Comparison of ENCODE assay signal across 19 cellular contexts in the genomic region with DNA sequence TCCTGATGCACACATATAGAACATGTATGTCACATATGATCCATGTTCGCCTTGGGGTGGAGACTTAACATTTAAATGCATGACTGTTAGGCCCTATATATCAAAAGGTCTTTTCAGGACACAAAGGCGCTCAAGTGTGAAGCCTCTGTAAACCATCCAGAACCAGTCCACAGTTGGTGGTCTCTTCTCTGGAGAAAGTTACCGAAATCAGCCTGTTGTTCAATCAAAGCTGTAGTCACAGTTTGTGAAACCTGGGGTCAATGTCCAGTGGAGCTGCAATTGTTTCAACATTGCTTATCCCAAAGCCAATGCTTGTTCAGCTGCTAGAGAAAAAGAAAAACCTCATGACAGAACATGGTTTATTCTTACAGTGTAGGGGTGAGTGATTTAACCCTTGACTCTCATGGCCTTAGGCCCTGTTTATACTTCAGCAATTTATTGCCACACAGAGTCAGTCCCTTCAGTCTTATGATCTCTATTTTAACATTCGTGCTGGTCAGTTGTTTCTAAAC.
DNase-seq lines count a peak whose midpoint lies in the region; ATAC-seq and TF ChIP-seq lines count a peak whose summit lies in the region.
"Had no signal": no experiment of that assay in that cellular context is flagged by ENCODE, and none has a peak within 500 bp of the region (broad histone marks: within the 10 kb centered on the region; RNA-seq: fewer than 3 reads in every experiment).

No MANE protein-coding gene starts in this region.

- H3K27me3 ChIP-seq in Caco-2 (replicated peaks; ENCODE audit: control insufficient read depth, insufficient read depth, low read length) (no peaks in the 10 kb centered on the region), hepatocyte (no peaks in the 10 kb centered on the region)
- H3K27me3 ChIP-seq: testis had no signal

- H4K20me1 ChIP-seq in hepatocyte (ENCODE audit: insufficient read depth, poor library complexity, severe bottlenecking): no peaks in the 10 kb centered on the region

- CTCF ChIA-PET in Caco-2 (lab: Charles Lee): interaction anchor here (0.9 to 1.3 kb wide), 2 partner anchors 26 to 49 kb away, joined by 3 to 9 read pairs; no protein-coding TSS in a partner anchor

- H2AFZ ChIP-seq in hepatocyte: no peak overlapping the region

- H3K9me2 ChIP-seq in hepatocyte (replicated peaks; ENCODE audit: insufficient read depth): no peaks in the 10 kb centered on the region

- intact Hi-C loops in Caco-2 (cut with micrococcal nuclease; ENCODE audit: unreplicated experiment): no loop called here
- intact Hi-C loops in posterior cingulate gyrus (cut with DNase I): no loop called here

- DNase-seq in Caco-2 (peak; percentile 73 to 79), NCI-H69 (lab: John Stamatoyannopoulos, UW) (peak; percentile 95), hepatocyte (ENCODE audit: low spot score) (peak; percentile 44), progenitor cell of endocrine pancreas (ENCODE audit: low spot score, unreplicated experiment) (no peak), HUDEP-2 (lab: John Stamatoyannopoulos, UW; ENCODE audit: unreplicated experiment in 76 of 76) (no peak), posterior cingulate gyrus (no peak)
- DNase-seq in natural killer cell treated with Interleukin-12 subunit alpha and Interleukin-12 subunit beta and Interleukin-15 and Interleukin-18, amount 100 ng/mL, for 72 hours (ENCODE audit: low spot score): no peak
- DNase-seq: activated CD4-positive, alpha-beta T cell treated with anti-CD3 and anti-CD28 coated beads for 1 hour; activated T-cell treated with anti-CD3 and anti-CD28 coated beads, Interleukin-2, amount 50 U/mL, for 24 hours; DMS153; NCI-H1105 treated with DMSO at 0.1 percent for 48 hours; NCI-H510A; occipital lobe; RPMI8226; T-helper 17 cell had no signal

- ATAC-seq in natural killer cell treated with Interleukin-12 subunit alpha and Interleukin-12 subunit beta and Interleukin-15 and Interleukin-18, amount 100 ng/mL, for 72 hours: no peak
- ATAC-seq in GM18505 (IDR thresholded peaks at IDR 0.05; ENCODE audit: unreplicated experiment): no peak
- ATAC-seq: esophagus mucosa, T-helper 17 cell had no signal

- H3K4me3 ChIP-seq in Caco-2 (ENCODE audit: low read depth, low read length) (no peak overlapping the region), hepatocyte (no peak overlapping the region)
- H3K4me3 ChIP-seq: lung, testis had no signal

- H3K27ac Mint-ChIP-seq in Caco-2 (ENCODE audit: unreplicated experiment) (peak overlapping the region; percentile 75), progenitor cell of endocrine pancreas (peak overlapping the region; percentile 92)
- no peak overlapping the region for H3K27ac Mint-ChIP-seq in natural killer cell treated with Interleukin-12 subunit alpha and Interleukin-12 subunit beta and Interleukin-15 and Interleukin-18, amount 100 ng/mL, for 72 hours
- H3K27ac Mint-ChIP-seq: activated T-cell treated with anti-CD3 and anti-CD28 coated beads, Interleukin-2, amount 50 U/mL, for 24 hours had no signal

- TF ChIP-seq CTCF in Caco-2 (IDR thresholded peaks at IDR 0.05; ENCODE audit: insufficient read depth in 1 of 2, low read depth in 1 of 2, low read length in 1 of 2, severe bottlenecking in 1 of 2, unreplicated experiment in 1 of 2) (no peak), hepatocyte (IDR thresholded peaks at IDR 0.05; ENCODE audit: poor library complexity) (no peak), progenitor cell of endocrine pancreas (IDR thresholded peaks at IDR 0.05; ENCODE audit: unreplicated experiment) (no peak)

- H3K27me3 Mint-ChIP-seq in Caco-2 (ENCODE audit: insufficient read depth, unreplicated experiment) (no peaks in the 10 kb centered on the region), progenitor cell of endocrine pancreas (no peaks in the 10 kb centered on the region)
- peaks cover 14 to 31% of the 10 kb centered on the region in 2 donors for H3K27me3 Mint-ChIP-seq in natural killer cell treated with Interleukin-12 subunit alpha and Interleukin-12 subunit beta and Interleukin-15 and Interleukin-18, amount 100 ng/mL, for 72 hours

- peaks cover 5% of the 10 kb centered on the region for H3K36me3 Mint-ChIP-seq in Caco-2 (ENCODE audit: insufficient read depth, unreplicated experiment)
- H3K36me3 Mint-ChIP-seq in progenitor cell of endocrine pancreas (ENCODE audit: insufficient read depth): no peaks in the 10 kb centered on the region
- H3K36me3 Mint-ChIP-seq in natural killer cell treated with Interleukin-12 subunit alpha and Interleukin-12 subunit beta and Interleukin-15 and Interleukin-18, amount 100 ng/mL, for 72 hours: no peaks in the 10 kb centered on the region

- H3K9me3 Mint-ChIP-seq in Caco-2 (ENCODE audit: unreplicated experiment) (peaks cover 14% of the 10 kb centered on the region), progenitor cell of endocrine pancreas (ENCODE audit: low read depth) (peaks cover 7% of the 10 kb centered on the region)
- H3K9me3 Mint-ChIP-seq in natural killer cell treated with Interleukin-12 subunit alpha and Interleukin-12 subunit beta and Interleukin-15 and Interleukin-18, amount 100 ng/mL, for 72 hours: no peaks in the 10 kb centered on the region

- H3K4me3 Mint-ChIP-seq in Caco-2 (ENCODE audit: unreplicated experiment) (peak overlapping the region; percentile 7), progenitor cell of endocrine pancreas (ENCODE audit: low read depth) (no peak overlapping the region)
- no peak overlapping the region for H3K4me3 Mint-ChIP-seq in natural killer cell treated with Interleukin-12 subunit alpha and Interleukin-12 subunit beta and Interleukin-15 and Interleukin-18, amount 100 ng/mL, for 72 hours
- H3K4me3 Mint-ChIP-seq: activated T-cell treated with anti-CD3 and anti-CD28 coated beads, Interleukin-2, amount 50 U/mL, for 24 hours; T-helper 17 cell had no signal

- H3K4me1 ChIP-seq in Caco-2 (peaks cover 25% of the 10 kb centered on the region), hepatocyte (ENCODE audit: insufficient read depth) (peaks cover 18% of the 10 kb centered on the region)
- H3K4me1 ChIP-seq: testis had no signal

- BruUV-seq in Caco-2 (replicated peaks; lab: Mats Ljungman, UMichigan): no TSS peak

- no peak for TF ChIP-seq POLR2A in GM18505 (IDR thresholded peaks at IDR 0.05; ENCODE audit: borderline replicate concordance, extremely low read depth, insufficient read depth, insufficient read length)

- H3K4me2 ChIP-seq in hepatocyte: peak overlapping the region; percentile 46

- WGBS in hepatocyte (ENCODE audit: low lambda C conversion rate, missing lambda C conversion rate): 58% methylated on average over 4 of the region's 4 CpGs

- POLR2A ChIA-PET in Caco-2 (lab: Charles Lee): no interaction called here

- H3K36me3 ChIP-seq in Caco-2 (ENCODE audit: control insufficient read depth, insufficient read depth, low read length) (no peaks in the 10 kb centered on the region), hepatocyte (replicated peaks; ENCODE audit: insufficient read depth, low read depth) (no peaks in the 10 kb centered on the region)

- peak overlapping the region; percentile 72 for H3K27ac ChIP-seq in hepatocyte
- H3K27ac ChIP-seq: testis had no signal

- no peaks in the 10 kb centered on the region for H3K79me2 ChIP-seq in hepatocyte

- H3K4me1 Mint-ChIP-seq in Caco-2 (ENCODE audit: low read depth, unreplicated experiment): peaks cover 27% of the 10 kb centered on the region
- peaks cover 23% of the 10 kb centered on the region for H3K4me1 Mint-ChIP-seq in progenitor cell of endocrine pancreas (ENCODE audit: low read depth)
- no peaks in the 10 kb centered on the region for H3K4me1 Mint-ChIP-seq in natural killer cell treated with Interleukin-12 subunit alpha and Interleukin-12 subunit beta and Interleukin-15 and Interleukin-18, amount 100 ng/mL, for 72 hours (ENCODE audit: low read depth in 2 of 2)
- H3K4me1 Mint-ChIP-seq: T-helper 17 cell had no signal

- H3K9me3 ChIP-seq in Caco-2 (peaks cover 5% of the 10 kb centered on the region; the same call in 1 of the 2 replicates), hepatocyte (ENCODE audit: low read depth) (no peaks in the 10 kb centered on the region)
- H3K9me3 ChIP-seq: testis had no signal

Comparison
In these comparisons a context has a peak if more than half of its experiments do, and no peak if none do; other contexts are left out.
1. DNase-seq: peak in Caco-2 (2 of 2), NCI-H69 (single experiment) and hepatocyte (single experiment); none in progenitor cell of endocrine pancreas (single experiment), HUDEP-2 (0 of 76), natural killer cell treated with Interleukin-12 subunit alpha and Interleukin-12 subunit beta and Interleukin-15 and Interleukin-18, amount 100 ng/mL, for 72 hours (single experiment) and posterior cingulate gyrus (0 of 10).
2. H3K27ac Mint-ChIP-seq: peak in Caco-2 (single experiment) and progenitor cell of endocrine pancreas (single experiment); none in natural killer cell treated with Interleukin-12 subunit alpha and Interleukin-12 subunit beta and Interleukin-15 and Interleukin-18, amount 100 ng/mL, for 72 hours (0 of 2).